ENCODE assay signal across 21 cellular contexts in the genomic region with DNA sequence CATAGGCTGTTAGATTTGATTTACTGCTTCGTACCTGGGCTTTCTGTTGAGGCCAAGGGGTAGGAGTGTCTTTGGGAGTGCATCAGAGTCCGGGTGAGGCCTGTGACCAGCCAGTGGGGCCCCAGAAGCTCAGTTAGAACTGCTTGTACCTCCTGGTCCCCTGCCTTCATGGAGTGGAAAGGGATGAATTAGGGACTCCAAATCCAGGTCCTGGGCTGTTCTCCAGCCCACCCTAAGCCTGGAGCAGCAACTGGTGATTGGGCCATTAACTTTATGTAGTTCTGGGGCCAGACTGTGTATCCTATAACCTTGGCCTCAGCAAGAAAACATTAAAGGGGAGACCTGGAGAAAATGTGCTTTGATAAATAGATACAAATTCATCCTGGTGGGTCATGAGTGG. TPM values are rescaled to one million over a fixed set of nuclear protein-coding genes. Genes with fewer than 3 reads are reported as not detected.
DNase-seq lines count a peak whose midpoint lies in the region; TF ChIP-seq lines count a peak whose summit lies in the region.
"Had no signal": no experiment of that assay in that cellular context is flagged by ENCODE, and none has a peak within 500 bp of the region (broad histone marks: within the 10 kb centered on the region; RNA-seq: fewer than 3 reads in every experiment).

No MANE protein-coding gene starts in this region.

- no peak for TF ChIP-seq CTCF in HEK293 (tag by site-specific recombination; IDR thresholded peaks at IDR 0.05)
- TF ChIP-seq CTCF in neural progenitor cell (IDR thresholded peaks at IDR 0.05), result no peak

- CTCF ChIA-PET in HEK293 (lab: Yijun Ruan, JAX), result interaction anchor here (0.7 kb wide), 1 partner anchor 43 kb away, joined by 6 read pairs; no protein-coding TSS in a partner anchor

- no peak overlapping the region for H3K9ac ChIP-seq in neural progenitor cell

- no peaks in the 10 kb centered on the region for H3K27me3 Mint-ChIP-seq in T-helper 2 cell treated with Interferon-gamma antibody and Interleukin-4, amounts not matched to agents 5 μg/mL and 100 μg/mL, for 36 hours (ENCODE audit: low read depth)
- H3K27me3 Mint-ChIP-seq in dendritic cell treated with granulocyte-macrophage colony-stimulating factor and Interleukin-4, amounts not matched to agents 40 ng/mL and 50 ng/mL, for 4 days, result no peaks in the 10 kb centered on the region
- H3K27me3 Mint-ChIP-seq in neural progenitor cell (ENCODE audit: insufficient read depth, low read depth), result peaks cover 2% of the 10 kb centered on the region
- H3K27me3 Mint-ChIP-seq: B cell, type B pancreatic cell had no signal

- H3K4me1 ChIP-seq in HEK293 (ENCODE audit: control insufficient read depth, insufficient read depth, low read length), result peaks cover 16% of the 10 kb centered on the region
- peaks cover 22% of the 10 kb centered on the region for H3K4me1 ChIP-seq in neural progenitor cell
- H3K4me1 ChIP-seq: breast epithelium, colonic mucosa had no signal

- H3K27ac Mint-ChIP-seq in T-helper 2 cell treated with Interferon-gamma antibody and Interleukin-4, amounts not matched to agents 5 μg/mL and 100 μg/mL, for 36 hours, result peak overlapping the region; percentile 45
- peak overlapping the region; percentile 5 for H3K27ac Mint-ChIP-seq in dendritic cell treated with granulocyte-macrophage colony-stimulating factor and Interleukin-4, amounts not matched to agents 40 ng/mL and 50 ng/mL, for 4 days
- peak overlapping the region; percentile 15 for H3K27ac Mint-ChIP-seq in neural progenitor cell
- H3K27ac Mint-ChIP-seq: B cell, type B pancreatic cell had no signal

- H3K27me3 ChIP-seq in neural progenitor cell, result no peaks in the 10 kb centered on the region
- H3K27me3 ChIP-seq: breast epithelium, colonic mucosa had no signal

- peak overlapping the region; percentile 5 for H3K4me3 Mint-ChIP-seq in T-helper 2 cell treated with Interferon-gamma antibody and Interleukin-4, amounts not matched to agents 5 μg/mL and 100 μg/mL, for 36 hours
- no peak overlapping the region for H3K4me3 Mint-ChIP-seq in dendritic cell treated with granulocyte-macrophage colony-stimulating factor and Interleukin-4, amounts not matched to agents 40 ng/mL and 50 ng/mL, for 4 days
- H3K4me3 Mint-ChIP-seq in neural progenitor cell, result no peak overlapping the region
- H3K4me3 Mint-ChIP-seq: B cell, type B pancreatic cell had no signal

- no peaks in the 10 kb centered on the region for H3K9me3 ChIP-seq in HEK293 (ENCODE audit: control insufficient read depth, insufficient read depth, low read depth, low read length)
- no peaks in the 10 kb centered on the region for H3K9me3 ChIP-seq in neural progenitor cell (ENCODE audit: low read depth)
- H3K9me3 ChIP-seq: breast epithelium, colonic mucosa had no signal

- H3K36me3 Mint-ChIP-seq in T-helper 2 cell treated with Interferon-gamma antibody and Interleukin-4, amounts not matched to agents 5 μg/mL and 100 μg/mL, for 36 hours (ENCODE audit: low read depth), result peaks cover 39% of the 10 kb centered on the region
- H3K36me3 Mint-ChIP-seq in dendritic cell treated with granulocyte-macrophage colony-stimulating factor and Interleukin-4, amounts not matched to agents 40 ng/mL and 50 ng/mL, for 4 days (ENCODE audit: low read depth), result peaks cover 66% of the 10 kb centered on the region
- peaks cover 4% of the 10 kb centered on the region for H3K36me3 Mint-ChIP-seq in neural progenitor cell
- H3K36me3 Mint-ChIP-seq: type B pancreatic cell had no signal

- POLR2A ChIA-PET in HEK293 (lab: Yijun Ruan, JAX), result no interaction called here

- H3K4me1 Mint-ChIP-seq in T-helper 2 cell treated with Interferon-gamma antibody and Interleukin-4, amounts not matched to agents 5 μg/mL and 100 μg/mL, for 36 hours (ENCODE audit: low read depth), result peaks cover 71% of the 10 kb centered on the region
- peaks cover 90% of the 10 kb centered on the region for H3K4me1 Mint-ChIP-seq in dendritic cell treated with granulocyte-macrophage colony-stimulating factor and Interleukin-4, amounts not matched to agents 40 ng/mL and 50 ng/mL, for 4 days (ENCODE audit: low read depth)
- peaks cover 68% of the 10 kb centered on the region for H3K4me1 Mint-ChIP-seq in neural progenitor cell

- peaks cover 28% of the 10 kb centered on the region for H4K20me1 ChIP-seq in neural progenitor cell (ENCODE audit: low read depth)

- H2AFZ ChIP-seq in neural progenitor cell (replicated peaks), result no peak overlapping the region

- H3K4me2 ChIP-seq in neural progenitor cell, result no peak overlapping the region

- H3F3A ChIP-seq in neural progenitor cell (ENCODE audit: low read depth), result no peaks in the 10 kb centered on the region

- H3K4me3 ChIP-seq in HEK293 (ENCODE audit: low read depth, low read length) (no peak overlapping the region), neural progenitor cell (no peak overlapping the region)
- H3K4me3 ChIP-seq: breast epithelium, colonic mucosa had no signal

- H3K36me3 ChIP-seq in HEK293 (ENCODE audit: control insufficient read depth in 2 of 2, insufficient read depth in 1 of 2, low read length in 2 of 2), result no peaks in the 10 kb centered on the region
- no peaks in the 10 kb centered on the region for H3K36me3 ChIP-seq in neural progenitor cell
- H3K36me3 ChIP-seq: breast epithelium, colonic mucosa had no signal

- intact Hi-C loops in dendritic cell treated with granulocyte-macrophage colony-stimulating factor and Interleukin-4, amounts not matched to agents 40 ng/mL and 50 ng/mL, for 4 days (cut with micrococcal nuclease), result no loop called here

- H3K79me2 ChIP-seq in neural progenitor cell (ENCODE audit: low read depth), result peaks cover 22% of the 10 kb centered on the region

- no peak for DNase-seq in T-helper 2 cell treated with Interferon-gamma antibody and Interleukin-4, amounts not matched to agents 5 μg/mL and 100 μg/mL, for 36 hours (ENCODE audit: low spot score)
- DNase-seq in T-helper 2 cell, result no peak
- DNase-seq in neural progenitor cell (ENCODE audit: low spot score), result no peak
- DNase-seq in activated CD4-positive, alpha-beta T cell treated with anti-CD3 and anti-CD28 coated beads, Interleukin-2, amount 50 U/mL, for 48 hours, result no peak
- DNase-seq in H4 (ENCODE audit: low spot score), result no peak
- DNase-seq in AG08396 (ENCODE audit: low spot score), result no peak
- DNase-seq: 8988T; activated CD4-positive, CD25-positive, alpha-beta regulatory T cell; activated CD8-positive, alpha-beta memory T cell treated with anti-CD3 and anti-CD28 coated beads for 24 hours; colonic mucosa; NCI-H1105 treated with DMSO at 0.1 percent for 48 hours; NCI-H446 treated with DMSO at 0.1 percent for 48 hours; right cardiac atrium; stimulated activated CD4-positive, alpha-beta T cell treated with anti-CD3 and anti-CD28 coated beads, Interleukin-4, amount 100 ng/mL, for 24 hours; T1000 had no signal

- H3K27ac ChIP-seq in HEK293 (ENCODE audit: extremely low read depth, low read depth, low read length) (no peak overlapping the region), neural progenitor cell (no peak overlapping the region)
- H3K27ac ChIP-seq: breast epithelium, colonic mucosa had no signal

- no peaks in the 10 kb centered on the region for H3K9me3 Mint-ChIP-seq in T-helper 2 cell treated with Interferon-gamma antibody and Interleukin-4, amounts not matched to agents 5 μg/mL and 100 μg/mL, for 36 hours
- no peaks in the 10 kb centered on the region for H3K9me3 Mint-ChIP-seq in dendritic cell treated with granulocyte-macrophage colony-stimulating factor and Interleukin-4, amounts not matched to agents 40 ng/mL and 50 ng/mL, for 4 days
- no peaks in the 10 kb centered on the region for H3K9me3 Mint-ChIP-seq in neural progenitor cell
- H3K9me3 Mint-ChIP-seq: activated T-helper 2 cell treated with anti-CD3 and anti-CD28 coated beads, Interferon-gamma antibody, Interleukin-2, Interleukin-4, amounts not matched to agents 10 μg/mL and 5 μg/mL and 100 μg/mL, durations not matched to agents 14 hours and 24 hours and 36 hours; type B pancreatic cell had no signal

TF ChIP-seq in HEK293, 187 proteins besides CTCF, POLR2A, EP300 and RAD21:
- TF ChIP-seq ZNF670 (tag by site-specific recombination; IDR thresholded peaks at IDR 0.05; ENCODE audit: low read depth) (no peak), ZNF155 (tag by site-specific recombination; IDR thresholded peaks at IDR 0.05) (no peak), ZBTB21 (tag by site-specific recombination; IDR thresholded peaks at IDR 0.05) (no peak), HOXA7 (CRISPR knock-in tag; IDR thresholded peaks at IDR 0.05; ENCODE audit: borderline replicate concordance) (no peak), SCRT2 (tag by site-specific recombination; IDR thresholded peaks at IDR 0.05) (peak; percentile 53; the same call in 1 of the 2 replicates), ZNF521 (tag by site-specific recombination; IDR thresholded peaks at IDR 0.05) (no peak)
- TF ChIP-seq, protein P1, sequence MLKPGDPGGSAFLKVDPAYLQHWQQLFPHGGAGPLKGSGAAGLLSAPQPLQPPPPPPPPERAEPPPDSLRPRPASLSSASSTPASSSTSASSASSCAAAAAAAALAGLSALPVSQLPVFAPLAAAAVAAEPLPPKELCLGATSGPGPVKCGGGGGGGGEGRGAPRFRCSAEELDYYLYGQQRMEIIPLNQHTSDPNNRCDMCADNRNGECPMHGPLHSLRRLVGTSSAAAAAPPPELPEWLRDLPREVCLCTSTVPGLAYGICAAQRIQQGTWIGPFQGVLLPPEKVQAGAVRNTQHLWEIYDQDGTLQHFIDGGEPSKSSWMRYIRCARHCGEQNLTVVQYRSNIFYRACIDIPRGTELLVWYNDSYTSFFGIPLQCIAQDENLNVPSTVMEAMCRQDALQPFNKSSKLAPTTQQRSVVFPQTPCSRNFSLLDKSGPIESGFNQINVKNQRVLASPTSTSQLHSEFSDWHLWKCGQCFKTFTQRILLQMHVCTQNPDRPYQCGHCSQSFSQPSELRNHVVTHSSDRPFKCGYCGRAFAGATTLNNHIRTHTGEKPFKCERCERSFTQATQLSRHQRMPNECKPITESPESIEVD (tag by site-specific recombination; IDR thresholded peaks at IDR 0.05), result no peak

RNA-seq across cellular contexts. Expression of a gene that starts 42.5 kb away (rescaled TPM):
- total RNA-seq in neural progenitor cell (ENCODE audit: low replicate concordance), result 7.7 and 10.2 TPM in 2 replicates
- total RNA-seq in H4 (2014; rRNA removed; shearing (Covaris generic)), result 2.5 and 3.4 TPM in 2 replicates
